In genomic region chr1:24070821-24071393, GRCh38 we compare ENCODE assay signal across 7 cellular contexts. TPM values are rescaled to one million over a fixed set of nuclear protein-coding genes. Genes with fewer than 3 reads are reported as not detected.
A peak's percentile ranks its signal among the peaks of the same experiment; 100 is the strongest.
DNase-seq lines count a peak whose midpoint lies in the region; ATAC-seq and TF ChIP-seq lines count a peak whose summit lies in the region.

No MANE protein-coding gene starts in this region.

- H3K9me3 ChIP-seq in gastrocnemius medialis: no peaks in the 10 kb centered on the region

- H3K4me3 Mint-ChIP-seq in T-helper 2 cell treated with Interferon-gamma antibody and Interleukin-4, amounts not matched to agents 5 μg/mL and 100 μg/mL, for 36 hours: no peak overlapping the region

- intact Hi-C loops in gastrocnemius medialis (cut with DNase I; ENCODE audit: low total_unique reads): loop anchor here (1.0 kb wide), 1 partner anchor 41 kb away; the partner anchor contains the start of gene MYOM3

- H3K27me3 ChIP-seq in gastrocnemius medialis: no peaks in the 10 kb centered on the region

- no peak overlapping the region for H3K27ac Mint-ChIP-seq in T-helper 2 cell treated with Interferon-gamma antibody and Interleukin-4, amounts not matched to agents 5 μg/mL and 100 μg/mL, for 36 hours

- no peaks in the 10 kb centered on the region for H3K36me3 Mint-ChIP-seq in T-helper 2 cell treated with Interferon-gamma antibody and Interleukin-4, amounts not matched to agents 5 μg/mL and 100 μg/mL, for 36 hours (ENCODE audit: low read depth)

- H3K36me3 ChIP-seq in gastrocnemius medialis: peaks cover 0 to 22% of the 10 kb centered on the region in 2 donors

- no peak overlapping the region for H3K4me3 ChIP-seq in gastrocnemius medialis

- peaks cover 28 to 43% of the 10 kb centered on the region in 2 donors for H3K4me1 ChIP-seq in gastrocnemius medialis

- TF ChIP-seq CTCF in GM13976 (IDR thresholded peaks at IDR 0.05; ENCODE audit: borderline replicate concordance, control extremely low read depth, extremely low read depth, insufficient read depth, missing control alignments) (peak; percentile 85), gastrocnemius medialis (IDR thresholded peaks at IDR 0.05 in 4 of 5, conservative IDR thresholded peaks at IDR 0.05 in 1 of 5) (peak; percentile 82 to 95 (median 94))

- no peaks in the 10 kb centered on the region for H3K4me1 Mint-ChIP-seq in T-helper 2 cell treated with Interferon-gamma antibody and Interleukin-4, amounts not matched to agents 5 μg/mL and 100 μg/mL, for 36 hours (ENCODE audit: low read depth)

- peaks cover 11% of the 10 kb centered on the region for H3K27me3 Mint-ChIP-seq in T-helper 2 cell treated with Interferon-gamma antibody and Interleukin-4, amounts not matched to agents 5 μg/mL and 100 μg/mL, for 36 hours (ENCODE audit: low read depth)

- peak overlapping the region; percentile 76 to 89 (median 80) for H3K27ac ChIP-seq in gastrocnemius medialis

- no peaks in the 10 kb centered on the region for H3K9me3 Mint-ChIP-seq in T-helper 2 cell treated with Interferon-gamma antibody and Interleukin-4, amounts not matched to agents 5 μg/mL and 100 μg/mL, for 36 hours

- peak; percentile 76 to 82 for ATAC-seq in gastrocnemius medialis
- no peak for ATAC-seq in GM19455 (IDR thresholded peaks at IDR 0.05; ENCODE audit: unreplicated experiment)

- TF ChIP-seq POLR2A in gastrocnemius medialis (IDR thresholded peaks at IDR 0.05): no peak

- in situ Hi-C loops in GM13976 (cut with MboI; ENCODE audit: low sequenced_read_pairs, unreplicated experiment): no loop called here
- in situ Hi-C loops in gastrocnemius medialis (cut with MboI; ENCODE audit: low sequenced_read_pairs in 4 of 4): loop anchor here in 2 of 4 donors (5.0 to 25.0 kb wide), 3 partner anchors 41 to 316 kb away; partner anchors contain the start of gene MYOM3 (in 1 of the 2)

- DNase-seq in GM13976 (ENCODE audit: low spot score) (peak; percentile 88), NCI-H1694 (lab: John Stamatoyannopoulos, UW) (peak; percentile 53), anterior cingulate cortex (lab: John Stamatoyannopoulos, UW) (peak in 50 of 58 donors; percentile 14 to 81 (median 40)), hippocampal formation (lab: John Stamatoyannopoulos, UW) (peak; percentile 49 to 54), gastrocnemius medialis (peak; percentile 74 to 83)
- peak; percentile 61 for DNase-seq in T-helper 2 cell treated with Interferon-gamma antibody and Interleukin-4, amounts not matched to agents 5 μg/mL and 100 μg/mL, for 36 hours (ENCODE audit: low spot score)

RNA-seq across cellular contexts. Expression of gene MYOM3, which starts 41.0 kb away (rescaled TPM):
- total RNA-seq in gastrocnemius medialis: 100 to 1,000 TPM; 114 to 266 (median 184) TPM
